ENCODE assay signal across 8 cellular contexts in genomic region chr4:89868261-89868660, GRCh38. TPM values are rescaled to one million over a fixed set of nuclear protein-coding genes. Genes with fewer than 3 reads are reported as not detected.
"Had no signal": no experiment of that assay in that cellular context is flagged by ENCODE, and none has a peak within 500 bp of the region (broad histone marks: within the 10 kb centered on the region; RNA-seq: fewer than 3 reads in every experiment).

No MANE protein-coding gene starts in this region.

- H3K4me3 ChIP-seq: GM23338 had no signal

- H3K4me2 ChIP-seq: GM23338 had no signal

- H3K27ac ChIP-seq: HL-60 had no signal

- H2AFZ ChIP-seq: GM23338 had no signal

- DNase-seq: H9, HCEC 1CT, KBM-7 had no signal

RNA-seq across cellular contexts. Expression of gene MMRN1, which starts 26.4 kb away (rescaled TPM):
- total RNA-seq: GM23338, H1, H9, HepG2, HT1080 had no signal

RNA-seq across cellular contexts. Expression of gene SNCA, which starts 31.3 kb away (rescaled TPM):
- total RNA-seq: HepG2, HT1080 had no signal
